1 cellular context compared by ENCODE assay signal in genomic region chr19:2229103-2230028, GRCh38.
TF ChIP-seq lines count a peak whose summit lies in the region.

No MANE protein-coding gene starts in this region.

TF ChIP-seq in IMR-90, 13 proteins besides CTCF, POLR2A, EP300 and RAD21:
- TF ChIP-seq RFX5 (IDR thresholded peaks at IDR 0.05; ENCODE audit: low read depth, low read length) (no peak), ELK1 (IDR thresholded peaks at IDR 0.05; ENCODE audit: borderline replicate concordance, low read depth, low read length) (no peak), CHD1 (IDR thresholded peaks at IDR 0.05; ENCODE audit: low read depth, low read length) (no peak), MXI1 (IDR thresholded peaks at IDR 0.05; ENCODE audit: borderline replicate concordance, low read depth, low read length) (no peak), RCOR1 (IDR thresholded peaks at IDR 0.05; ENCODE audit: insufficient replicate concordance, low read length) (no peak), FOS (IDR thresholded peaks at IDR 0.05; ENCODE audit: low read depth, low read length) (no peak), USF2 (IDR thresholded peaks at IDR 0.05; ENCODE audit: low read depth, low read length) (no peak), NFE2L2 (IDR thresholded peaks at IDR 0.05; ENCODE audit: low read depth, low read length) (no peak), BHLHE40 (IDR thresholded peaks at IDR 0.05; ENCODE audit: low read depth, low read length) (no peak), MAFK (IDR thresholded peaks at IDR 0.05; ENCODE audit: low read depth, low read length) (no peak)
